Comparison of ENCODE assay signal across 14 cellular contexts in the genomic region with DNA sequence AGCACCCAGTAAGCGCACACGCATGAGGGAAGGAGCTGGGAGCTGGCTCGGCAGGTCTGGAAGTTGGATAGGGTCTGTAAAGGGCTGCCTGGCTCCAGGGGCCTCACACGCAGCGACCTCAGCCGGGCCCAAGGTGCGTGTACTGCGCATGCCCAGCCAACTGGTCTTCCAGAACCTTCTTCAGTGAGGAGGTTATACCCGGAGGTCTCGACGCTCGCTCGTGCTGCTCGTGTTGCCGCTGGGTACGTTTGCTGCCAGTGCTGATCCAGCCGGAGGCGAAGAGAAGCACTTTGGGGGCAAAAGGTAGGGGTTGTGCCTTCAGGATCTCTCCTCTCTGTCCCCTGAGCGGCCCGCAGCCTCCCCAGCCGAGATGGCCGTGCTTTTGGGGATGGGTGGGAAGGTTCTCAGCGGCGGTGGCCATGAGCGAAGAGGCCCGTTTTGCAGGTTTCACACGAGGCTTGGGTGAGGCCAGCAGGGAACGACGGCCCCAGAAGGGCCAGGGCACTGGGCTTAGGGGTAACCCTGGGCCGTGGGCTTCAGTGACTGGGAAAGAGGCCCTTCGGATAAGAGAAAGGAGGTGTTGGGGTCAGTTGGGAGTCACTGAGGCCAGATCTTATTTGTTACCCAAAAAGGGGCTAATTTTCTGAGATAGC. TPM values are rescaled to one million over a fixed set of nuclear protein-coding genes. Genes with fewer than 3 reads are reported as not detected.
DNase-seq lines count a peak whose midpoint lies in the region; ATAC-seq and TF ChIP-seq lines count a peak whose summit lies in the region.
"Had no signal": no experiment of that assay in that cellular context is flagged by ENCODE, and none has a peak within 500 bp of the region (broad histone marks: within the 10 kb centered on the region; RNA-seq: fewer than 3 reads in every experiment).

No MANE protein-coding gene starts in this region.

- H4K12ac ChIP-seq in trophoblast cell (ENCODE audit: low read depth, low read length) = no peak overlapping the region

- no peaks in the 10 kb centered on the region for H3K79me1 ChIP-seq in trophoblast cell (ENCODE audit: low read length)

- DNase-seq in heart right ventricle (no peak), right atrium auricular region (ENCODE audit: low spot score) (no peak), foreskin keratinocyte (no peak), trophoblast cell (no peak), NCI-H82 (lab: John Stamatoyannopoulos, UW) (no peak), NCI-H2081 (lab: John Stamatoyannopoulos, UW) (no peak)
- no peak for DNase-seq in stimulated activated naive CD8-positive, alpha-beta T cell treated with anti-CD3 and anti-CD28 coated beads, Interleukin-15, Interleukin-2, amounts not matched to agents 100 U/mL and 50 U/mL, for 24 hours
- DNase-seq in effector CD8-positive, alpha-beta T cell (lab: John Stamatoyannopoulos, UW) = no peak
- DNase-seq: Caco-2; GF-D8; Karpas-422; NCI-H2029; stimulated activated naive CD8-positive, alpha-beta T cell treated with anti-CD3 and anti-CD28 coated beads, Interleukin-15, amount 100 ng/mL, for 72 hours had no signal

- WGBS in heart right ventricle, 2 donors = 96 to 97% methylated on average over 31 of the region's 31 CpGs
- WGBS in trophoblast cell (ENCODE audit: extremely low coverage, insufficient coverage, insufficient read length) = no CpG with 5 or more reads among the region's 31 CpGs

- H3K14ac ChIP-seq in trophoblast cell (ENCODE audit: low read length) = no peak overlapping the region

- H3K4me3 ChIP-seq in heart right ventricle = peak overlapping the region in 4 of 10 donors; percentile 16 to 34 (median 25)
- no peak overlapping the region for H3K4me3 ChIP-seq in right atrium auricular region
- H3K4me3 ChIP-seq in trophoblast cell (ENCODE audit: low read depth, low read length) = no peak overlapping the region
- H3K4me3 ChIP-seq: A549 had no signal

- no peak overlapping the region for H3K4ac ChIP-seq in trophoblast cell (ENCODE audit: low read depth, low read length)

- peak overlapping the region; percentile 15 for H4K91ac ChIP-seq in trophoblast cell (ENCODE audit: low read depth, low read length)

- no peak overlapping the region for H2AFZ ChIP-seq in trophoblast cell (ENCODE audit: insufficient read depth, low read length, poor library complexity)

- H3K36me3 ChIP-seq in heart right ventricle = no peaks in the 10 kb centered on the region
- H3K36me3 ChIP-seq in right atrium auricular region = no peaks in the 10 kb centered on the region
- no peaks in the 10 kb centered on the region for H3K36me3 ChIP-seq in trophoblast cell (ENCODE audit: control insufficient read depth in 1 of 2, insufficient read depth in 2 of 2, low read length in 2 of 2)

- H3K79me2 ChIP-seq in trophoblast cell (ENCODE audit: control insufficient read depth, insufficient read depth, low read length, poor library complexity) = no peaks in the 10 kb centered on the region

- H3K9ac ChIP-seq in trophoblast cell (ENCODE audit: low read length) = no peak overlapping the region

- no peak overlapping the region for H2BK12ac ChIP-seq in trophoblast cell (ENCODE audit: low read length)

- H3K23ac ChIP-seq in trophoblast cell (ENCODE audit: low read length) = no peak overlapping the region

- H2BK5ac ChIP-seq in trophoblast cell (ENCODE audit: low read depth, low read length, poor library complexity) = no peak overlapping the region

- no peak overlapping the region for H2BK120ac ChIP-seq in trophoblast cell (ENCODE audit: insufficient read depth, low read length, poor library complexity)

- H3K4me2 ChIP-seq in trophoblast cell (ENCODE audit: low read length) = no peak overlapping the region
- H3K4me2 ChIP-seq: A549 had no signal

- H3K27ac ChIP-seq in heart right ventricle = peak overlapping the region; percentile 57 to 92 (median 83)
- H3K27ac ChIP-seq in right atrium auricular region = peak overlapping the region in 1 of 2 donors; percentile 46
- peak overlapping the region; percentile 84 for H3K27ac ChIP-seq in foreskin keratinocyte
- no peak overlapping the region for H3K27ac ChIP-seq in trophoblast cell (ENCODE audit: low read depth, low read length)
- H3K27ac ChIP-seq: A549 had no signal

- peaks cover 2 to 31% (median 20%) of the 10 kb centered on the region in 9 donors for H3K4me1 ChIP-seq in heart right ventricle
- H3K4me1 ChIP-seq in right atrium auricular region = peaks cover 0 to 6% of the 10 kb centered on the region in 2 donors
- H3K4me1 ChIP-seq in foreskin keratinocyte = peaks cover 29% of the 10 kb centered on the region
- H3K4me1 ChIP-seq in trophoblast cell (ENCODE audit: control insufficient read depth in 1 of 2, insufficient read depth in 2 of 2, low read length in 2 of 2) = no peaks in the 10 kb centered on the region
- H3K4me1 ChIP-seq: A549 had no signal

- no peak for TF ChIP-seq CTCF in heart right ventricle (IDR thresholded peaks at IDR 0.05)
- no peak for TF ChIP-seq CTCF in right atrium auricular region (IDR thresholded peaks at IDR 0.05)
- no peak for TF ChIP-seq CTCF in foreskin keratinocyte (conservative IDR thresholded peaks at IDR 0.05)

- intact Hi-C loops in heart right ventricle (cut with DNase I) = loop anchor here in 1 of 10 donors (5.0 kb wide), 1 partner anchor 56 kb away; no protein-coding TSS in a partner anchor

- no peak overlapping the region for H2AK5ac ChIP-seq in trophoblast cell (ENCODE audit: low read length)

- H3K9me3 ChIP-seq in heart right ventricle (no peaks in the 10 kb centered on the region), right atrium auricular region (no peaks in the 10 kb centered on the region), trophoblast cell (ENCODE audit: insufficient read depth, low read depth, low read length) (no peaks in the 10 kb centered on the region)
- H3K9me3 ChIP-seq: A549, Caco-2 had no signal

- H3K27me3 ChIP-seq in heart right ventricle (no peaks in the 10 kb centered on the region), right atrium auricular region (no peaks in the 10 kb centered on the region), foreskin keratinocyte (no peaks in the 10 kb centered on the region), trophoblast cell (ENCODE audit: insufficient read depth, low read length) (no peaks in the 10 kb centered on the region)

- peak overlapping the region; percentile 14 for H4K8ac ChIP-seq in trophoblast cell (ENCODE audit: low read depth, low read length)

- H3K18ac ChIP-seq in trophoblast cell (ENCODE audit: low read length) = no peak overlapping the region

- ATAC-seq in heart right ventricle (peak in 6 of 8 donors; percentile 7 to 26 (median 16)), foreskin keratinocyte (no peak)
- no peak for ATAC-seq in stimulated activated naive CD8-positive, alpha-beta T cell treated with anti-CD3 and anti-CD28 coated beads, Interleukin-15, Interleukin-2, amounts not matched to agents 100 U/mL and 50 U/mL, for 24 hours
- ATAC-seq: A549; stimulated activated naive CD8-positive, alpha-beta T cell treated with anti-CD3 and anti-CD28 coated beads, Interleukin-15, amount 100 ng/mL, for 72 hours had no signal

RNA-seq across cellular contexts. Expression of gene CXCL9, which starts 3.8 kb away (rescaled TPM):
- 100 to 1,000 TPM in 1 of 10 donors, 1 to 10 TPM in 2, under 1 TPM in 7; 0.10 to 396 (median 0.60) TPM for total RNA-seq in heart right ventricle
- under 1 TPM; 0.37 to 0.48 TPM for polyA plus RNA-seq in heart right ventricle
- 1 to 10 TPM; 1.0 to 2.6 TPM for total RNA-seq in right atrium auricular region
- not detected in 2 replicates for total RNA-seq in foreskin keratinocyte
- 0.01 TPM in 1 of 2 replicates, not detected in the other for polyA plus RNA-seq in foreskin keratinocyte
- not detected in 2 replicates for polyA plus RNA-seq in trophoblast cell (2013)
- total RNA-seq: Caco-2 had no signal
- polyA plus RNA-seq: A549 had no signal

RNA-seq across cellular contexts. Expression of gene CXCL10, which starts 12.2 kb away (rescaled TPM):
- total RNA-seq in heart right ventricle (100 to 1,000 TPM in 1 of 10 donors, 1 to 10 TPM in 3, under 1 TPM in 4, not detected in 2; 0.40 to 191 (median 1.0) TPM), right atrium auricular region (under 1 TPM in 1 of 2 donors, not detected in 1; 0.28 TPM), foreskin keratinocyte (0.28 and 0.44 TPM in 2 replicates)
- polyA plus RNA-seq in heart right ventricle (under 1 TPM; 0.14 to 0.22 TPM), foreskin keratinocyte (0.21 and 0.30 TPM in 2 replicates)
- polyA plus RNA-seq in trophoblast cell (2013) = 0.07 and 0.12 TPM in 2 replicates
- total RNA-seq: Caco-2 had no signal
- polyA plus RNA-seq: A549 had no signal

RNA-seq across cellular contexts. Expression of gene SDAD1, which starts 20.4 kb away (rescaled TPM):
- total RNA-seq in heart right ventricle (10 to 100 TPM; 18.1 to 27.2 (median 24.3) TPM), right atrium auricular region (10 to 100 TPM; 22.1 to 22.6 TPM), foreskin keratinocyte (37.6 and 38.8 TPM in 2 replicates)
- polyA plus RNA-seq in heart right ventricle (10 to 100 TPM in 1 of 2 donors, 1 to 10 TPM in 1; 7.4 to 11.9 TPM), foreskin keratinocyte (11.8 and 14.9 TPM in 2 replicates)
- polyA plus RNA-seq in trophoblast cell (2013) = 27.0 and 27.4 TPM in 2 replicates

RNA-seq across cellular contexts. Expression of gene CXCL11, which starts 24.7 kb away (rescaled TPM):
- total RNA-seq in heart right ventricle (10 to 100 TPM in 1 of 10 donors, under 1 TPM in 4, not detected in 5; 0.23 to 61.0 (median 0.40) TPM), right atrium auricular region (not detected), foreskin keratinocyte (0.18 and 0.44 TPM in 2 replicates)
- polyA plus RNA-seq in heart right ventricle (under 1 TPM in 1 of 2 donors, not detected in 1; 0.07 TPM), foreskin keratinocyte (0.28 and 0.32 TPM in 2 replicates)
- polyA plus RNA-seq in trophoblast cell (2013) = 0.04 and 0.14 TPM in 2 replicates
- total RNA-seq: Caco-2 had no signal
- polyA plus RNA-seq: A549 had no signal

Comparison
In these comparisons a context has a peak if more than half of its experiments do, and no peak if none do; other contexts are left out.
1. ATAC-seq: peak in heart right ventricle (6 of 8); none in foreskin keratinocyte (single experiment) and stimulated activated naive CD8-positive, alpha-beta T cell treated with anti-CD3 and anti-CD28 coated beads, Interleukin-15, Interleukin-2, amounts not matched to agents 100 U/mL and 50 U/mL, for 24 hours (single experiment).